In genomic region chr2:186486651-186487647, GRCh38 we compare ENCODE assay signal across 8 cellular contexts. TPM values are rescaled to one million over a fixed set of nuclear protein-coding genes. Genes with fewer than 3 reads are reported as not detected.
A peak's percentile ranks its signal among the peaks of the same experiment; 100 is the strongest.
DNase-seq lines count a peak whose midpoint lies in the region; ATAC-seq and TF ChIP-seq lines count a peak whose summit lies in the region.

No MANE protein-coding gene starts in this region.

- H3K4me3 Mint-ChIP-seq in HFFc6 = peak overlapping the region; percentile 100
- H3K4me3 Mint-ChIP-seq in T-helper 1 cell treated with Interleukin-12 subunit alpha and Interleukin-12 subunit beta and Interleukin-4 antibody, amounts not matched to agents 30 μg/mL and 1 μg/mL, for 36 hours = peak overlapping the region; percentile 97
- H3K4me3 Mint-ChIP-seq in osteocyte (ENCODE audit: unreplicated experiment) = peak overlapping the region; percentile 99

- peak overlapping the region; percentile 50 for H2AFZ ChIP-seq in fibroblast of lung (ENCODE audit: low read length)

- no peaks in the 10 kb centered on the region for H3K36me3 ChIP-seq in fibroblast of lung (ENCODE audit: control insufficient read depth, insufficient read depth, low read length)

- H3K4me1 Mint-ChIP-seq in HFFc6 (ENCODE audit: low read depth) (peaks cover 68% of the 10 kb centered on the region), osteocyte (ENCODE audit: unreplicated experiment) (peaks cover 44% of the 10 kb centered on the region)
- H3K4me1 Mint-ChIP-seq in T-helper 1 cell treated with Interleukin-12 subunit alpha and Interleukin-12 subunit beta and Interleukin-4 antibody, amounts not matched to agents 30 μg/mL and 1 μg/mL, for 36 hours (ENCODE audit: low read depth) = peaks cover 55% of the 10 kb centered on the region

- no peak for ATAC-seq in HG03175 (IDR thresholded peaks at IDR 0.05; ENCODE audit: unreplicated experiment)

- peak overlapping the region; percentile 80 for H3K4me2 ChIP-seq in fibroblast of lung (ENCODE audit: extremely low read depth, insufficient read depth, low read length)

- no peaks in the 10 kb centered on the region for H4K20me1 ChIP-seq in fibroblast of lung (ENCODE audit: control insufficient read depth, extremely low read depth, insufficient read depth, low read length)

- H3K27me3 Mint-ChIP-seq in HFFc6 (ENCODE audit: insufficient read depth) = peaks cover 4% of the 10 kb centered on the region
- no peaks in the 10 kb centered on the region for H3K27me3 Mint-ChIP-seq in T-helper 1 cell treated with Interleukin-12 subunit alpha and Interleukin-12 subunit beta and Interleukin-4 antibody, amounts not matched to agents 30 μg/mL and 1 μg/mL, for 36 hours (ENCODE audit: low read depth)
- H3K27me3 Mint-ChIP-seq in osteocyte (ENCODE audit: unreplicated experiment) = no peaks in the 10 kb centered on the region

- H3K9me3 Mint-ChIP-seq in HFFc6 = no peaks in the 10 kb centered on the region
- H3K9me3 Mint-ChIP-seq in T-helper 1 cell treated with Interleukin-12 subunit alpha and Interleukin-12 subunit beta and Interleukin-4 antibody, amounts not matched to agents 30 μg/mL and 1 μg/mL, for 36 hours = no peaks in the 10 kb centered on the region
- no peaks in the 10 kb centered on the region for H3K9me3 Mint-ChIP-seq in osteocyte (ENCODE audit: unreplicated experiment)

- H3K9me3 ChIP-seq in fibroblast of lung (ENCODE audit: control insufficient read depth, insufficient read depth, low read depth, low read length) = no peaks in the 10 kb centered on the region

- peaks cover 64% of the 10 kb centered on the region for H3K79me2 ChIP-seq in fibroblast of lung (ENCODE audit: control insufficient read depth, insufficient read depth, low read length)

- H3K9ac ChIP-seq in fibroblast of lung (ENCODE audit: insufficient read depth, low read length) = peak overlapping the region; percentile 79

- peak overlapping the region; percentile 87 to 96 (median 95) for H3K4me3 ChIP-seq in fibroblast of lung (replicated peaks in 1 of 4; ENCODE audit: control extremely low read depth in 1 of 4, insufficient read depth in 1 of 4, low read depth in 3 of 4, low read length in 4 of 4)

- H3K27ac Mint-ChIP-seq in HFFc6 (peak overlapping the region; percentile 100), osteocyte (ENCODE audit: unreplicated experiment) (peak overlapping the region; percentile 99)
- peak overlapping the region; percentile 99 for H3K27ac Mint-ChIP-seq in T-helper 1 cell treated with Interleukin-12 subunit alpha and Interleukin-12 subunit beta and Interleukin-4 antibody, amounts not matched to agents 30 μg/mL and 1 μg/mL, for 36 hours

- no peaks in the 10 kb centered on the region for H3K27me3 ChIP-seq in fibroblast of lung (ENCODE audit: control insufficient read depth, insufficient read depth, low read length)

- peak overlapping the region; percentile 94 for H3K27ac ChIP-seq in fibroblast of lung (ENCODE audit: insufficient read depth, low read length)

- TF ChIP-seq CTCF in HFFc6 (IDR thresholded peaks at IDR 0.05) (no peak), fibroblast of lung (conservative IDR thresholded peaks at IDR 0.05 in 1 of 2, IDR thresholded peaks at IDR 0.05 in 1 of 2; ENCODE audit: low read depth in 1 of 2, low read length in 2 of 2) (no peak), osteocyte (IDR thresholded peaks at IDR 0.05) (no peak)

- no peaks in the 10 kb centered on the region for H3K4me1 ChIP-seq in fibroblast of lung (ENCODE audit: control insufficient read depth, extremely low read depth, insufficient read depth, low read length)

- DNase-seq in CD1c-positive myeloid dendritic cell (ENCODE audit: extremely low spot score) = peak; percentile 44
- no peak for DNase-seq in HFFc6
- peak; percentile 32 to 37 for DNase-seq in fibroblast of lung (ENCODE audit: low read depth in 2 of 2)
- DNase-seq in osteocyte (ENCODE audit: extremely low spot score, unreplicated experiment) = no peak
- DNase-seq in SK-N-DZ (ENCODE audit: low spot score) = no peak
- no peak for DNase-seq in activated CD8-positive, alpha-beta memory T cell treated with anti-CD3 and anti-CD28 coated beads, Interleukin-2, amount 50 U/mL, for 48 hours

- H3K36me3 Mint-ChIP-seq in HFFc6 (ENCODE audit: low read depth) = peaks cover 10% of the 10 kb centered on the region
- H3K36me3 Mint-ChIP-seq in T-helper 1 cell treated with Interleukin-12 subunit alpha and Interleukin-12 subunit beta and Interleukin-4 antibody, amounts not matched to agents 30 μg/mL and 1 μg/mL, for 36 hours (ENCODE audit: low read depth) = peaks cover 7% of the 10 kb centered on the region
- no peaks in the 10 kb centered on the region for H3K36me3 Mint-ChIP-seq in osteocyte (ENCODE audit: unreplicated experiment)

RNA-seq across cellular contexts. Expression of gene ZC3H15, which starts 0.9 kb away (rescaled TPM):
- 10 to 100 TPM; 57.8 to 67.7 (median 63.8) TPM for total RNA-seq in HFFc6 (2021; fragmentation: NEBNext Ultra II Directional; extraction: Animal tissue kit (Norgen Biotek cat#: 25700))
- 79.9 and 92.7 TPM in 2 replicates for total RNA-seq in fibroblast of lung
- 83.8 and 94.1 TPM in 2 replicates for polyA plus RNA-seq in fibroblast of lung
- polyA plus RNA-seq in fibroblast of lung (2012) = 59.9 and 67.3 TPM in 2 replicates
- 2.2 and 4.8 TPM in 2 replicates for polyA minus RNA-seq in fibroblast of lung (ENCODE audit: low replicate concordance)
- 43.7 and 46.6 TPM in 2 replicates for total RNA-seq in osteocyte
- 85.3 and 86.5 TPM in 2 replicates for polyA plus RNA-seq in SK-N-DZ (2014; cell fraction: cytosol; rRNA removed)
- 101 and 103 TPM in 2 replicates for polyA plus RNA-seq in SK-N-DZ (2014; cell fraction: nucleus; rRNA removed)

Comparison
In these comparisons a context has a peak if more than half of its experiments do, and no peak if none do; other contexts are left out.
1. DNase-seq: peak in CD1c-positive myeloid dendritic cell (single experiment) and fibroblast of lung (2 of 2); none in HFFc6 (single experiment), osteocyte (single experiment), SK-N-DZ (single experiment) and activated CD8-positive, alpha-beta memory T cell treated with anti-CD3 and anti-CD28 coated beads, Interleukin-2, amount 50 U/mL, for 48 hours (single experiment).
2. Peak in every context shown above with its lines, with median percentiles within 50 percentile points of each other: H3K27ac Mint-ChIP-seq and H3K4me3 Mint-ChIP-seq.